Comparison of ENCODE assay signal across 8 cellular contexts in the genomic region with DNA sequence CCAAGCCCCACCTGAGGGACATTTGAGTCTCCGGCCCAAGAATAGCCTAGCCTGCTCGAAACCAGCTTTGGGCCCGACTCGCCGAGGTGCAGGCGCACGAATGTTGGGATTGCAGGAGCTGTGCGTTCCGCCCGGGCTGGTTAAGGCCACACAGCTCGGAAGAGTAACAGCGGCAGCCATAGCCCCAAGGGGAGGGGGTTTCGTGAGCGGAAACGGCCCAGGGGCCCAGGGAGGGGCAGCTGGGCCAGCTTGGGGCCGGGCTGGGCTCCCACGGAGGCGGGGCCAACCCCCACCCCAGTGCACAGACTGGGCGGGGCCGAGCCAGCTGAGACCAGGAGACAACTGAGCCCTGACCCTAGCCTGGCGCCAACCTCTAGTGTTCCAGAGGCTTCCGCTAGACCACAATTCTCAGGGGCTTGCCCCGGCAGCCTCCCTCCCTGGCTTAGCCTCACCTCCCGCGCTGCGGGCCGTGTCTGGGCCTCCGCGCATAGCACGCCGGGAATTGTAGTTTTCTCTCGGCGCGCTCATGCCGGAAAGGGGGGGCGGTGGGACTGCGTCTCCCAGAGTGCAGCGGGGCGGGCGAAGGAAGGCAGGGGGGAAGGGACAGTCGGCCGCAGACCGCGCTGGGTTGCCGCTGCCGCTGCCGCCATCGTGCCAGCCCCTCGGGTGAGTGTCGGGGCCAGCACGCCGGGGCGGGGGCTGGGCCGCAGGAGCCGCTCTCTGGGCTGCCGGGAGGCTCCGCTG. TPM values are rescaled to one million over a fixed set of nuclear protein-coding genes. Genes with fewer than 3 reads are reported as not detected.
DNase-seq lines count a peak whose midpoint lies in the region; ATAC-seq, FAIRE-seq and TF ChIP-seq lines count a peak whose summit lies in the region.

Gene NUTF2, plus strand, starts transcription at position 614 of the 744 bp plus-strand sequence. CDS start 18,198 bp downstream, outside the sequence.

- peak within 1 kb of the TSS; percentile 89 for H3K4me2 ChIP-seq in HepG2 (ENCODE audit: low read depth, low read length)

- H3K79me2 ChIP-seq in HepG2 (ENCODE audit: insufficient read depth, low read length) = peaks cover 72% of the 10 kb centered on the region

- peak; percentile 36; the same call in 1 of the 2 replicates for TF ChIP-seq CTCF in HepG2 (CRISPR knock-in tag; IDR thresholded peaks at IDR 0.05)

- peak; percentile 51 for TF ChIP-seq RAD21 in HepG2 (CRISPR knock-in tag; IDR thresholded peaks at IDR 0.05)

- DNase-seq in C1 segment of cervical spinal cord (lab: John Stamatoyannopoulos, UW) = peak; percentile 85 to 96 (median 92)
- peak; percentile 78 for DNase-seq in NCI-H774 (lab: John Stamatoyannopoulos, UW)
- DNase-seq in activated CD4-positive, alpha-beta T cell treated with anti-CD3 and anti-CD28 coated beads, Interleukin-2, amount 50 U/mL, for 4 hours = peak; percentile 94
- DNase-seq in dermis blood vessel endothelial cell = peak; percentile 94
- peak; percentile 98 for DNase-seq in HepG2 (ENCODE audit: low spot score)
- DNase-seq in stimulated activated CD4-positive, alpha-beta T cell treated with anti-CD3 and anti-CD28 coated beads, Interleukin-4, amount 100 ng/mL, for 24 hours = peak; percentile 96

- peaks cover 38% of the 10 kb centered on the region for H4K20me1 ChIP-seq in HepG2 (ENCODE audit: insufficient read depth, low read length)

- peak within 1 kb of the TSS; percentile 88 for H3K27ac ChIP-seq in HepG2 (ENCODE audit: extremely low read length, insufficient read depth, low read length)

- POLR2A ChIA-PET in HepG2 (lab: Yijun Ruan, JAX) = interaction anchor here (0.6 to 6.2 kb wide), 22 partner anchors 9 to 388 kb away, joined by 3 to 47 read pairs (median 4); partner anchors contain the start of genes ACD, C16orf86, EDC4 and ENKD1

- no TSS peak for BruUV-seq in HepG2 (replicated peaks; lab: Mats Ljungman, UMichigan)

- CTCF ChIA-PET in HepG2 (lab: Yijun Ruan, JAX; ENCODE audit: low intra/inter-chr PET ratio, low total read pairs) = interaction anchor here (1.5 kb wide), 1 partner anchor 30 kb away, joined by 5 read pairs; no protein-coding TSS in a partner anchor

- peaks cover 46% of the 10 kb centered on the region for H3K4me1 ChIP-seq in HepG2 (ENCODE audit: insufficient read depth, low read length)

- 0% methylated on average over 17 of the region's 57 CpGs for WGBS in HepG2 (ENCODE audit: low lambda C conversion rate)

- TF ChIP-seq POLR2A in HepG2 (IDR thresholded peaks at IDR 0.05; ENCODE audit: insufficient read depth in 1 of 2, low read depth in 2 of 2, low read length in 2 of 2) = peak in 1 of 2 experiments; percentile 75; a peak in 2 of 4 replicates

- peaks cover 0 to 4% of the 10 kb centered on the region in 2 experiments; a peak in 3 of 5 replicates for H3K36me3 ChIP-seq in HepG2 (replicated peaks in 1 of 2; ENCODE audit: control insufficient read depth in 1 of 2, insufficient read depth in 2 of 2, low read length in 2 of 2)

- H3K9ac ChIP-seq in HepG2 (ENCODE audit: insufficient read depth, low read depth, low read length) = peak within 1 kb of the TSS; percentile 99

- ATAC-seq in GM19372 (IDR thresholded peaks at IDR 0.05; ENCODE audit: low read depth, unreplicated experiment) = peak; percentile 50
- ATAC-seq in HG03558 (IDR thresholded peaks at IDR 0.05; ENCODE audit: extremely low read depth, unreplicated experiment) = peak; percentile 39
- ATAC-seq in HepG2 = peak; percentile 79

- TF ChIP-seq EP300 in HepG2 (IDR thresholded peaks at IDR 0.05; ENCODE audit: low read depth in 2 of 2, low read length in 2 of 2) (peak in 1 of 2 experiments; percentile 65; a peak in 2 of 4 replicates), HepG2 (CRISPR knock-in tag; IDR thresholded peaks at IDR 0.05; ENCODE audit: borderline replicate concordance) (no peak)

- intact Hi-C loops in HepG2 (cut with micrococcal nuclease; ENCODE audit: unreplicated experiment) = loop anchor here (1.0 kb wide), 2 partner anchors 11 to 30 kb away; no protein-coding TSS in a partner anchor

- in situ Hi-C loops in HepG2 (cut with HindIII; ENCODE audit: extremely low pct_ligation_motif_present, low pct_unique_long_range_greater_than_20kb) = no loop called here

- H3K4me3 ChIP-seq in HepG2 (replicated peaks in 1 of 3; ENCODE audit: insufficient read depth in 1 of 3, low read depth in 2 of 3, low read length in 3 of 3) = peak within 1 kb of the TSS; percentile 97 to 99 (median 97)

- peak; percentile 86 for FAIRE-seq in HepG2 (lab: Jason Lieb, UNC)

- H3K27me3 ChIP-seq in HepG2 (ENCODE audit: control insufficient read depth in 1 of 2, insufficient read depth in 2 of 2, low read length in 2 of 2) = no peaks in the 10 kb centered on the region; a peak in 1 of 5 replicates

- no peak within 1 kb of the TSS for H2AFZ ChIP-seq in HepG2 (ENCODE audit: low read length)

- no peaks in the 10 kb centered on the region for H3K9me3 ChIP-seq in HepG2 (ENCODE audit: low read length)

TF ChIP-seq in HepG2, 621 proteins besides CTCF, POLR2A, EP300 and RAD21 (continues in another document):
- TF ChIP-seq RNF2 (conservative IDR thresholded peaks at IDR 0.05; ENCODE audit: low read depth) (no peak), HNF1A (IDR thresholded peaks at IDR 0.05; ENCODE audit: low read depth) (peak; percentile 56; the same call in 1 of the 2 replicates), HNF1A (CRISPR knock-in tag; IDR thresholded peaks at IDR 0.05; ENCODE audit: borderline replicate concordance) (peak; percentile 77; the same call in 1 of the 2 replicates), MIER3 (CRISPR knock-in tag; IDR thresholded peaks at IDR 0.05; ENCODE audit: borderline replicate concordance) (peak; percentile 62; the same call in 1 of the 2 replicates), FOXJ3 (CRISPR knock-in tag; IDR thresholded peaks at IDR 0.05; ENCODE audit: borderline replicate concordance) (peak; percentile 81; the same call in 1 of the 2 replicates), CERS6 (CRISPR knock-in tag; IDR thresholded peaks at IDR 0.05) (no peak)

RNA-seq across cellular contexts. Expression of gene NUTF2, which starts in this region (rescaled TPM):
- 176 and 260 TPM in 2 replicates for total RNA-seq in dermis blood vessel endothelial cell
- 214 and 224 TPM in 2 replicates for total RNA-seq in HepG2 (2016; rRNA removed; fragmentation: Illumina TruSeq; extraction: Trizol)
- 79.7 and 100.0 TPM in 2 replicates for total RNA-seq in HepG2 (2016; cell fraction: cytosol; rRNA removed; fragmentation: Illumina TruSeq; extraction: Trizol; ENCODE audit: low read depth)
- 209 and 229 TPM in 2 replicates for total RNA-seq in HepG2 (2016; cell fraction: insoluble cytoplasmic fraction; rRNA removed; fragmentation: Illumina TruSeq; extraction: Trizol)
- 120 and 150 TPM in 2 replicates for total RNA-seq in HepG2 (2016; cell fraction: membrane; rRNA removed; fragmentation: Illumina TruSeq; extraction: Trizol)
- total RNA-seq in HepG2 (2016; cell fraction: nucleus; rRNA removed; fragmentation: Illumina TruSeq; extraction: Trizol) = 79.9 and 90.1 TPM in 2 replicates
- polyA plus RNA-seq in HepG2 (2011; rRNA removed) = 168 and 198 TPM in 2 replicates
- 212 and 299 TPM in 2 replicates for polyA plus RNA-seq in HepG2 (2011; cell fraction: cytosol; rRNA removed)
- 132 and 146 TPM in 2 replicates for polyA plus RNA-seq in HepG2 (2011; cell fraction: nucleus; rRNA removed)
- 140 and 216 TPM in 2 replicates for polyA plus RNA-seq in HepG2 (2012)
- 108 and 138 TPM in 2 replicates for polyA plus RNA-seq in HepG2 (2016; cell fraction: cytosol; fragmentation: Illumina TruSeq; extraction: Trizol; ENCODE audit: low read depth)
- polyA plus RNA-seq in HepG2 (2016; cell fraction: insoluble cytoplasmic fraction; fragmentation: Illumina TruSeq; extraction: Trizol; ENCODE audit: low read depth) = 277 and 305 TPM in 2 replicates
- 139 and 154 TPM in 2 replicates for polyA plus RNA-seq in HepG2 (2016; cell fraction: membrane; fragmentation: Illumina TruSeq; extraction: Trizol; ENCODE audit: low read depth)
- polyA plus RNA-seq in HepG2 (2016; cell fraction: nucleus; fragmentation: Illumina TruSeq; extraction: Trizol; ENCODE audit: insufficient read depth, low read depth) = 173 and 182 TPM in 2 replicates
- 366 and 394 TPM in 2 replicates for polyA minus RNA-seq in HepG2 (2011; rRNA and poly(A)+ RNA removed; ENCODE audit: low replicate concordance)
- polyA minus RNA-seq in HepG2 (2011; cell fraction: cytosol; rRNA and poly(A)+ RNA removed) = 157 and 165 TPM in 2 replicates
- 60.0 and 81.7 TPM in 2 replicates for polyA minus RNA-seq in HepG2 (2011; cell fraction: nucleus; rRNA and poly(A)+ RNA removed)

Comparison
In these comparisons a context has a peak if more than half of its experiments do, and no peak if none do; other contexts are left out.
1. Peak in every context shown above with its lines: DNase-seq, ATAC-seq, H3K4me3 ChIP-seq and H3K27ac ChIP-seq.